ENCODE assay signal across 12 cellular contexts in genomic region chr6:129280719-129281118, GRCh38.
DNase-seq lines count a peak whose midpoint lies in the region; ATAC-seq and TF ChIP-seq lines count a peak whose summit lies in the region.
"Had no signal": no experiment of that assay in that cellular context is flagged by ENCODE, and none has a peak within 500 bp of the region (broad histone marks: within the 10 kb centered on the region; RNA-seq: fewer than 3 reads in every experiment).

No MANE protein-coding gene starts in this region.

- CTCF ChIA-PET in naive thymus-derived CD4-positive, alpha-beta T cell (lab: Charles Lee), result no interaction called here

- 12% methylated on average over 1 of the region's 1 CpG for WGBS in suprapubic skin

- TF ChIP-seq CTCF in upper lobe of right lung (IDR thresholded peaks at IDR 0.05) (no peak), suprapubic skin (IDR thresholded peaks at IDR 0.05) (no peak), GM20000 (IDR thresholded peaks at IDR 0.05; ENCODE audit: extremely low read depth, missing control alignments) (no peak)

- H3K4me1 Mint-ChIP-seq in naive thymus-derived CD4-positive, alpha-beta T cell, result peaks cover 0 to 22% (median 10%) of the 10 kb centered on the region in 7 donors

- peak overlapping the region in 3 of 9 donors; percentile 40 to 60 (median 56) for H3K27ac Mint-ChIP-seq in naive thymus-derived CD4-positive, alpha-beta T cell

- no peaks in the 10 kb centered on the region for H3K9me3 ChIP-seq in naive thymus-derived CD4-positive, alpha-beta T cell (ENCODE audit: control insufficient read depth in 2 of 3, low read length in 3 of 3)
- no peaks in the 10 kb centered on the region for H3K9me3 ChIP-seq in upper lobe of right lung
- no peaks in the 10 kb centered on the region for H3K9me3 ChIP-seq in suprapubic skin

- no peaks in the 10 kb centered on the region for H3K27me3 ChIP-seq in naive thymus-derived CD4-positive, alpha-beta T cell (ENCODE audit: control insufficient read depth in 2 of 2, insufficient read depth in 2 of 2, low read length in 2 of 2)
- H3K27me3 ChIP-seq in upper lobe of right lung (no peaks in the 10 kb centered on the region), suprapubic skin (no peaks in the 10 kb centered on the region)

- H3K36me3 Mint-ChIP-seq in naive thymus-derived CD4-positive, alpha-beta T cell, result no peaks in the 10 kb centered on the region

- H3K36me3 ChIP-seq in naive thymus-derived CD4-positive, alpha-beta T cell (ENCODE audit: control insufficient read depth in 2 of 3, insufficient read depth in 3 of 3, low read length in 3 of 3), result no peaks in the 10 kb centered on the region
- H3K36me3 ChIP-seq in upper lobe of right lung (no peaks in the 10 kb centered on the region), suprapubic skin (no peaks in the 10 kb centered on the region)

- H3K27ac ChIP-seq in naive thymus-derived CD4-positive, alpha-beta T cell (ENCODE audit: low read depth, low read length), result no peak overlapping the region
- H3K27ac ChIP-seq in upper lobe of right lung, result no peak overlapping the region
- H3K27ac ChIP-seq in suprapubic skin, result no peak overlapping the region

- H3K4me1 ChIP-seq in naive thymus-derived CD4-positive, alpha-beta T cell (ENCODE audit: control insufficient read depth in 2 of 2, insufficient read depth in 2 of 2, low read length in 2 of 2), result peaks cover 3 to 16% of the 10 kb centered on the region in 2 donors
- H3K4me1 ChIP-seq in upper lobe of right lung (peaks cover 9% of the 10 kb centered on the region), suprapubic skin (peaks cover 12% of the 10 kb centered on the region)

- H3K27me3 Mint-ChIP-seq in naive thymus-derived CD4-positive, alpha-beta T cell, result peaks cover 0 to 7% (median 5%) of the 10 kb centered on the region in 5 donors

- no peak for TF ChIP-seq POLR2A in suprapubic skin (IDR thresholded peaks at IDR 0.05)

- no peak overlapping the region for H3K4me3 ChIP-seq in naive thymus-derived CD4-positive, alpha-beta T cell (ENCODE audit: low read length)
- H3K4me3 ChIP-seq in upper lobe of right lung (no peak overlapping the region), suprapubic skin (no peak overlapping the region)

- H3K4me3 Mint-ChIP-seq in naive thymus-derived CD4-positive, alpha-beta T cell, result peak overlapping the region in 3 of 10 donors; percentile 22 to 69 (median 23)

- intact Hi-C loops in naive thymus-derived CD4-positive, alpha-beta T cell (cut with micrococcal nuclease), result loop anchor here in 1 of 2 donors (5.0 kb wide), 1 partner anchor 87 kb away; no protein-coding TSS in a partner anchor
- intact Hi-C loops in upper lobe of right lung (cut with DNase I), result no loop called here

- POLR2A ChIA-PET in naive thymus-derived CD4-positive, alpha-beta T cell (lab: Charles Lee), result no interaction called here

- TF ChIP-seq EP300 in suprapubic skin (IDR thresholded peaks at IDR 0.05), result no peak

- H3K9me3 Mint-ChIP-seq in naive thymus-derived CD4-positive, alpha-beta T cell, result peaks cover 0 to 1% (median 0%) of the 10 kb centered on the region in 11 donors

- DNase-seq in activated naive CD4-positive, alpha-beta T cell treated with Interleukin-2 at 50 U/mL for 16 hours, result peak; percentile 56
- no peak for DNase-seq in activated naive CD4-positive, alpha-beta T cell (lab: John Stamatoyannopoulos, UW)
- DNase-seq in activated T-helper 1 cell treated with Interleukin-2 at 50 U/mL for 16 hours (ENCODE audit: low read depth) (peak; percentile 15), upper lobe of right lung (no peak), suprapubic skin (ENCODE audit: low spot score in 2 of 2) (no peak), GM20000 (ENCODE audit: low spot score) (no peak), T1000 (lab: John Stamatoyannopoulos, UW) (no peak)
- peak in 7 of 9 donors; percentile 8 to 42 (median 27) for DNase-seq in naive thymus-derived CD4-positive, alpha-beta T cell
- DNase-seq: AML-193, cortex of kidney, H7, NCI-H774 had no signal

- ATAC-seq in naive thymus-derived CD4-positive, alpha-beta T cell, result peak; percentile 90
- peak; percentile 32 for ATAC-seq in upper lobe of right lung

Comparison
In these comparisons a context has a peak if more than half of its experiments do, and no peak if none do; other contexts are left out.
1. DNase-seq: peak in activated naive CD4-positive, alpha-beta T cell treated with Interleukin-2 at 50 U/mL for 16 hours (single experiment), activated T-helper 1 cell treated with Interleukin-2 at 50 U/mL for 16 hours (single experiment) and naive thymus-derived CD4-positive, alpha-beta T cell (7 of 9); none in activated naive CD4-positive, alpha-beta T cell (0 of 4), upper lobe of right lung (single experiment), suprapubic skin (0 of 2), GM20000 (single experiment) and T1000 (single experiment).